ENCODE assay signal across 11 cellular contexts in the genomic region with DNA sequence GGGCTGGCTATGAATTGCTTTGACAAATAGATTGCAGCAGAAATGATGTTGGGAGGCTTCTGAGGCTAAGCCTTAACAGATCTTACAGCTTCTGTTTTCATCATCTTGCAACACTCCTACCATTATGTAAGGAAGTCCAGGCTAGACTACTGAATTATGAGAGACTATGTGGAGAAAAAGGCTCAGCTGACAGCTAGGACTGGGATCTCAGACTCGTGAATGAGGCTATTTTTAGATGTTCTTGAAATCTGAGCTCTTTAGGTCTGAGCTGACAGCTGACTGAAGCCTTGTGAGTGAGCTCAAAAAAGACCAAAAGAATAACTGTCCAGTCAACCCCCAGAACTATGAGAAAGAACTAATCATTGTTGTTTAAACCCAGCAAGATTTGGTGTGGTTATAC.
DNase-seq lines count a peak whose midpoint lies in the region; ATAC-seq, FAIRE-seq and TF ChIP-seq lines count a peak whose summit lies in the region.
"Had no signal": no experiment of that assay in that cellular context is flagged by ENCODE, and none has a peak within 500 bp of the region (broad histone marks: within the 10 kb centered on the region; RNA-seq: fewer than 3 reads in every experiment).

No MANE protein-coding gene starts in this region.

- H3K79me2 ChIP-seq in fibroblast of lung (ENCODE audit: control insufficient read depth, insufficient read depth, low read length), result no peaks in the 10 kb centered on the region

- H3K4me2 ChIP-seq in fibroblast of lung (ENCODE audit: extremely low read depth, insufficient read depth, low read length), result no peak overlapping the region

- H3K27ac ChIP-seq in fibroblast of lung (ENCODE audit: insufficient read depth, low read length), result no peak overlapping the region

- ATAC-seq in HG03097 (IDR thresholded peaks at IDR 0.05; ENCODE audit: low FRiP score, unreplicated experiment), result no peak
- no peak for ATAC-seq in stimulated activated effector memory CD8-positive, alpha-beta T cell treated with anti-CD3 and anti-CD28 coated beads, Interleukin-12 subunit alpha, Interleukin-12 subunit beta, amount 100 ng/mL, for 72 hours

- DNase-seq in GM04504 (ENCODE audit: low read depth) (peak; percentile 21), NCI-H446 treated with DMSO at 0.1 percent for 48 hours (lab: John Stamatoyannopoulos, UW) (peak; percentile 31), fibroblast of lung (ENCODE audit: low read depth in 2 of 2) (peak; percentile 35 to 54), osteocyte (ENCODE audit: extremely low spot score, unreplicated experiment) (no peak), H54 (ENCODE audit: insufficient read length, low spot score) (no peak), glomerular visceral epithelial cell (ENCODE audit: extremely low spot score) (no peak)
- no peak for DNase-seq in stimulated activated effector memory CD8-positive, alpha-beta T cell treated with anti-CD3 and anti-CD28 coated beads, Interleukin-12 subunit alpha, Interleukin-12 subunit beta, amount 100 ng/mL, for 72 hours (ENCODE audit: low spot score in 2 of 2)
- DNase-seq: NCI-H1694; occipital lobe; stimulated activated CD8-positive, alpha-beta memory T cell treated with anti-CD3 and anti-CD28 coated beads, Interleukin-4, amount 100 ng/mL, for 48 hours had no signal

- no peaks in the 10 kb centered on the region for H3K36me3 Mint-ChIP-seq in osteocyte (ENCODE audit: unreplicated experiment)
- no peaks in the 10 kb centered on the region for H3K36me3 Mint-ChIP-seq in stimulated activated effector memory CD8-positive, alpha-beta T cell treated with anti-CD3 and anti-CD28 coated beads, Interleukin-12 subunit alpha, Interleukin-12 subunit beta, amount 100 ng/mL, for 72 hours

- no peaks in the 10 kb centered on the region for H3K9me3 ChIP-seq in fibroblast of lung (ENCODE audit: control insufficient read depth, insufficient read depth, low read depth, low read length)

- H3K9ac ChIP-seq in fibroblast of lung (ENCODE audit: insufficient read depth, low read length), result no peak overlapping the region

- no peaks in the 10 kb centered on the region for H3K9me3 Mint-ChIP-seq in osteocyte (ENCODE audit: unreplicated experiment)
- H3K9me3 Mint-ChIP-seq in stimulated activated effector memory CD8-positive, alpha-beta T cell treated with anti-CD3 and anti-CD28 coated beads, Interleukin-12 subunit alpha, Interleukin-12 subunit beta, amount 100 ng/mL, for 72 hours, result peaks cover 2% of the 10 kb centered on the region

- TF ChIP-seq CTCF in fibroblast of lung (conservative IDR thresholded peaks at IDR 0.05 in 1 of 2, IDR thresholded peaks at IDR 0.05 in 1 of 2; ENCODE audit: low read depth in 1 of 2, low read length in 2 of 2) (no peak), osteocyte (IDR thresholded peaks at IDR 0.05) (no peak)

- no peaks in the 10 kb centered on the region for H3K27me3 Mint-ChIP-seq in osteocyte (ENCODE audit: unreplicated experiment)

- no peaks in the 10 kb centered on the region for H3K36me3 ChIP-seq in fibroblast of lung (ENCODE audit: control insufficient read depth, insufficient read depth, low read length)

- no peaks in the 10 kb centered on the region for H4K20me1 ChIP-seq in fibroblast of lung (ENCODE audit: control insufficient read depth, extremely low read depth, insufficient read depth, low read length)

- H3K4me3 Mint-ChIP-seq in osteocyte (ENCODE audit: unreplicated experiment), result no peak overlapping the region
- no peak overlapping the region for H3K4me3 Mint-ChIP-seq in stimulated activated effector memory CD8-positive, alpha-beta T cell treated with anti-CD3 and anti-CD28 coated beads, Interleukin-12 subunit alpha, Interleukin-12 subunit beta, amount 100 ng/mL, for 72 hours

- H3K4me1 ChIP-seq in fibroblast of lung (ENCODE audit: control insufficient read depth, extremely low read depth, insufficient read depth, low read length), result no peaks in the 10 kb centered on the region

- H2AFZ ChIP-seq in fibroblast of lung (ENCODE audit: low read length), result no peak overlapping the region

- peaks cover 17% of the 10 kb centered on the region for H3K4me1 Mint-ChIP-seq in osteocyte (ENCODE audit: unreplicated experiment)
- H3K4me1 Mint-ChIP-seq in stimulated activated effector memory CD8-positive, alpha-beta T cell treated with anti-CD3 and anti-CD28 coated beads, Interleukin-12 subunit alpha, Interleukin-12 subunit beta, amount 100 ng/mL, for 72 hours, result no peaks in the 10 kb centered on the region

- FAIRE-seq in H54 (lab: Jason Lieb, UNC), result no peak

- H3K4me3 ChIP-seq in fibroblast of lung (replicated peaks in 1 of 4; ENCODE audit: control extremely low read depth in 1 of 4, insufficient read depth in 1 of 4, low read depth in 3 of 4, low read length in 4 of 4), result no peak overlapping the region

- no peaks in the 10 kb centered on the region for H3K27me3 ChIP-seq in fibroblast of lung (ENCODE audit: control insufficient read depth, insufficient read depth, low read length)

- no peak for TF ChIP-seq POLR2A in H54 (IDR thresholded peaks at IDR 0.05; ENCODE audit: low read depth, low read length)

- H3K27ac Mint-ChIP-seq in osteocyte (ENCODE audit: unreplicated experiment), result peak overlapping the region; percentile 61
- no peak overlapping the region for H3K27ac Mint-ChIP-seq in stimulated activated effector memory CD8-positive, alpha-beta T cell treated with anti-CD3 and anti-CD28 coated beads, Interleukin-12 subunit alpha, Interleukin-12 subunit beta, amount 100 ng/mL, for 72 hours

Comparison
In these comparisons a context has a peak if more than half of its experiments do, and no peak if none do; other contexts are left out.
1. DNase-seq: peak in GM04504 (single experiment), NCI-H446 treated with DMSO at 0.1 percent for 48 hours (single experiment) and fibroblast of lung (2 of 2); none in osteocyte (single experiment), H54 (single experiment), stimulated activated effector memory CD8-positive, alpha-beta T cell treated with anti-CD3 and anti-CD28 coated beads, Interleukin-12 subunit alpha, Interleukin-12 subunit beta, amount 100 ng/mL, for 72 hours (0 of 2) and glomerular visceral epithelial cell (single experiment).